In the genomic region with DNA sequence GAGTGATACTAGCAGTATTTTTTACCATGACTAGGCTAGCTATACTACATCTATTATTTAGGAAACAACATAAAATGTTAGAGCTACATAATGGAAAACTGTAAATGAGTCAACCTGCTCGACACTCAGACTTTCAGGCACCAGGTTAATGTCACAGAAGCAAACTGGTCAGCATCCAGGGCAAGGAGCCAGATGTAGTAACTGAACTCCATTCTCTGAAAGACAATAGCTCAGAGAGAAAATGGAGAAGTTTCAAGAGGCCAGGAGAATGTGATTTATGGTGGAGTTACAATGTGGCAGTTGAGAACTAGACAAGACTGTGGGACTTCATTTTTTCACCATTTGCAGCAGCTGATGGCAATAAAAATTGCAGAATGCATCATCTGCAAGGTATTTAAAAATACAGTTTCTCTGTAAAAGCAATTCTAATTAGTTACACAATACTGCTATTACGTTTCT, we compare ENCODE assay signal across 11 cellular contexts.
A peak's percentile ranks its signal among the peaks of the same experiment; 100 is the strongest.
DNase-seq lines count a peak whose midpoint lies in the region; ATAC-seq and TF ChIP-seq lines count a peak whose summit lies in the region.
"Had no signal": no experiment of that assay in that cellular context is flagged by ENCODE, and none has a peak within 500 bp of the region (broad histone marks: within the 10 kb centered on the region; RNA-seq: fewer than 3 reads in every experiment).

No MANE protein-coding gene starts in this region.

- H3K27me3 Mint-ChIP-seq in GM23338 (ENCODE audit: insufficient read depth, low read depth, poor library complexity) (no peaks in the 10 kb centered on the region), WTC11 (ENCODE audit: low read depth) (peaks cover 20% of the 10 kb centered on the region), nephron (ENCODE audit: low read depth) (no peaks in the 10 kb centered on the region)
- H3K27me3 Mint-ChIP-seq in activated CD4-positive, alpha-beta T cell treated with anti-CD3 and anti-CD28 coated beads, Interleukin-2, amount 10 ng/mL, durations not matched to agents 24 days and 14 days = no peaks in the 10 kb centered on the region
- no peaks in the 10 kb centered on the region for H3K27me3 Mint-ChIP-seq in CD8-positive, alpha-beta T cell (ENCODE audit: low read depth)
- H3K27me3 Mint-ChIP-seq: T-helper 17 cell had no signal

- peaks cover 31% of the 10 kb centered on the region for H3K36me3 Mint-ChIP-seq in GM23338 (ENCODE audit: low read depth)
- H3K36me3 Mint-ChIP-seq in WTC11 = peaks cover 32% of the 10 kb centered on the region
- H3K36me3 Mint-ChIP-seq in nephron (ENCODE audit: low read depth) = peaks cover 11% of the 10 kb centered on the region
- peaks cover 1% of the 10 kb centered on the region for H3K36me3 Mint-ChIP-seq in activated CD4-positive, alpha-beta T cell treated with anti-CD3 and anti-CD28 coated beads, Interleukin-2, amount 10 ng/mL, durations not matched to agents 24 days and 14 days (ENCODE audit: low read depth)
- no peaks in the 10 kb centered on the region for H3K36me3 Mint-ChIP-seq in CD8-positive, alpha-beta T cell

- peak; percentile 9 for DNase-seq in GM23338 (ENCODE audit: low spot score)
- DNase-seq in NCI-H1417 treated with DMSO at 0.1 percent for 48 hours (lab: John Stamatoyannopoulos, UW) = peak; percentile 23
- no peak for DNase-seq in WTC11 (ENCODE audit: low spot score)
- no peak for DNase-seq in NCI-H82 treated with DMSO at 0.1 percent for 48 hours (lab: John Stamatoyannopoulos, UW; ENCODE audit: unreplicated experiment)
- no peak for DNase-seq in activated CD4-positive, alpha-beta T cell treated with anti-CD3 and anti-CD28 coated beads, Interleukin-2, amount 10 ng/mL, durations not matched to agents 24 days and 14 days
- no peak for DNase-seq in CD8-positive, alpha-beta T cell
- DNase-seq in KG1 (lab: John Stamatoyannopoulos, UW) = no peak
- DNase-seq: T-helper 17 cell had no signal

- H4K20me1 ChIP-seq in GM23338 (replicated peaks; ENCODE audit: insufficient read depth) = no peaks in the 10 kb centered on the region

- intact Hi-C loops in activated CD4-positive, alpha-beta T cell treated with anti-CD3 and anti-CD28 coated beads, Interleukin-2, amount 10 ng/mL, durations not matched to agents 24 days and 14 days (cut with micrococcal nuclease) = no loop called here
- intact Hi-C loops in CD8-positive, alpha-beta T cell (cut with DNase I, micrococcal nuclease) = no loop called here

- H3K4me3 Mint-ChIP-seq in GM23338 = no peak overlapping the region
- no peak overlapping the region for H3K4me3 Mint-ChIP-seq in WTC11
- no peak overlapping the region for H3K4me3 Mint-ChIP-seq in nephron
- no peak overlapping the region for H3K4me3 Mint-ChIP-seq in activated CD4-positive, alpha-beta T cell treated with anti-CD3 and anti-CD28 coated beads, Interleukin-2, amount 10 ng/mL, durations not matched to agents 24 days and 14 days
- H3K4me3 Mint-ChIP-seq in CD8-positive, alpha-beta T cell = no peak overlapping the region
- H3K4me3 Mint-ChIP-seq: T-helper 17 cell had no signal

- H3K9me3 Mint-ChIP-seq in GM23338 (peaks cover 32% of the 10 kb centered on the region), WTC11 (peaks cover 31% of the 10 kb centered on the region), nephron (peaks cover 27% of the 10 kb centered on the region)
- peaks cover 11% of the 10 kb centered on the region for H3K9me3 Mint-ChIP-seq in activated CD4-positive, alpha-beta T cell treated with anti-CD3 and anti-CD28 coated beads, Interleukin-2, amount 10 ng/mL, durations not matched to agents 24 days and 14 days
- H3K9me3 Mint-ChIP-seq in CD8-positive, alpha-beta T cell = peaks cover 11% of the 10 kb centered on the region

- no peaks in the 10 kb centered on the region for H3K79me2 ChIP-seq in GM23338 (replicated peaks; ENCODE audit: insufficient read depth)

- H3K27ac ChIP-seq in GM23338 (ENCODE audit: low read depth) = no peak overlapping the region
- H3K27ac ChIP-seq in CD8-positive, alpha-beta T cell (ENCODE audit: low read depth, low read length) = no peak overlapping the region

- H3K4me1 Mint-ChIP-seq in GM23338 (no peaks in the 10 kb centered on the region; the same call in 2 of the 3 replicates), WTC11 (peaks cover 5% of the 10 kb centered on the region; the same call in 1 of the 2 replicates), nephron (peaks cover 6% of the 10 kb centered on the region)
- H3K4me1 Mint-ChIP-seq in activated CD4-positive, alpha-beta T cell treated with anti-CD3 and anti-CD28 coated beads, Interleukin-2, amount 10 ng/mL, durations not matched to agents 24 days and 14 days = no peaks in the 10 kb centered on the region
- H3K4me1 Mint-ChIP-seq in CD8-positive, alpha-beta T cell (ENCODE audit: low read depth) = no peaks in the 10 kb centered on the region
- H3K4me1 Mint-ChIP-seq: T-helper 17 cell had no signal

- no peaks in the 10 kb centered on the region for H3K9me2 ChIP-seq in GM23338 (ENCODE audit: insufficient read depth)

- TF ChIP-seq CTCF in GM23338 (conservative IDR thresholded peaks at IDR 0.05; ENCODE audit: low read depth in 2 of 2) (no peak), WTC11 (IDR thresholded peaks at IDR 0.05) (no peak), nephron (IDR thresholded peaks at IDR 0.05; ENCODE audit: unreplicated experiment in 3 of 3) (no peak)
- no peak for TF ChIP-seq CTCF in CD8-positive, alpha-beta T cell (IDR thresholded peaks at IDR 0.05)

- CTCF ChIA-PET in WTC11 (lab: Charles Lee) = no interaction called here
- CTCF ChIA-PET in CD8-positive, alpha-beta T cell (lab: Charles Lee) = no interaction called here

- H3K9me3 ChIP-seq in CD8-positive, alpha-beta T cell (ENCODE audit: low read length) = no peaks in the 10 kb centered on the region

- H2AFZ ChIP-seq in GM23338 = no peak overlapping the region

- no peak overlapping the region for H3K4me2 ChIP-seq in GM23338

- H3K27ac Mint-ChIP-seq in GM23338 = no peak overlapping the region
- no peak overlapping the region for H3K27ac Mint-ChIP-seq in WTC11
- H3K27ac Mint-ChIP-seq in nephron = peak overlapping the region; percentile 65 to 82 (median 81)
- no peak overlapping the region for H3K27ac Mint-ChIP-seq in activated CD4-positive, alpha-beta T cell treated with anti-CD3 and anti-CD28 coated beads, Interleukin-2, amount 10 ng/mL, durations not matched to agents 24 days and 14 days
- H3K27ac Mint-ChIP-seq in CD8-positive, alpha-beta T cell = no peak overlapping the region
- H3K27ac Mint-ChIP-seq: activated T-helper 2 cell treated with anti-CD3 and anti-CD28 coated beads, Interferon-gamma antibody, Interleukin-2, Interleukin-4, amounts not matched to agents 10 μg/mL and 5 μg/mL and 100 μg/mL, durations not matched to agents 14 hours and 24 hours and 36 hours; T-helper 17 cell had no signal

- no peaks in the 10 kb centered on the region for H3K4me1 ChIP-seq in GM23338 (ENCODE audit: insufficient read depth)
- H3K4me1 ChIP-seq in CD8-positive, alpha-beta T cell (ENCODE audit: insufficient read depth, low read length) = no peaks in the 10 kb centered on the region

- H3K4me3 ChIP-seq in GM23338 = no peak overlapping the region
- no peak overlapping the region for H3K4me3 ChIP-seq in CD8-positive, alpha-beta T cell (ENCODE audit: low read depth, low read length)
- H3K4me3 ChIP-seq: K562 had no signal

- no peaks in the 10 kb centered on the region for H3F3A ChIP-seq in GM23338 (replicated peaks; ENCODE audit: low read depth)

- ATAC-seq in GM23338 (no peak), WTC11 (peak; percentile 47)
- ATAC-seq in CD8-positive, alpha-beta T cell = no peak
- ATAC-seq: K562, T-helper 17 cell had no signal

- H3K27me3 ChIP-seq in GM23338 (ENCODE audit: insufficient read depth) = no peaks in the 10 kb centered on the region
- no peaks in the 10 kb centered on the region for H3K27me3 ChIP-seq in CD8-positive, alpha-beta T cell (ENCODE audit: insufficient read depth, low read length)

- POLR2A ChIA-PET in WTC11 (lab: Charles Lee) = no interaction called here
- POLR2A ChIA-PET in CD8-positive, alpha-beta T cell (lab: Charles Lee) = no interaction called here

- H3K36me3 ChIP-seq in GM23338 (ENCODE audit: insufficient read depth) = 0 out of 2 replicates have a peak, but pooled peaks cover 6% of the 10 kb centered on the region
- H3K36me3 ChIP-seq in CD8-positive, alpha-beta T cell (ENCODE audit: insufficient read depth, low read length) = no peaks in the 10 kb centered on the region

TF ChIP-seq in GM23338, 12 proteins besides CTCF, POLR2A, EP300 and RAD21 (continues in another document):
- TF ChIP-seq ETS1 (IDR thresholded peaks at IDR 0.05) = no peak

TF ChIP-seq in WTC11, 78 proteins besides CTCF, POLR2A, EP300 and RAD21 (continues in another document):
- TF ChIP-seq, protein P1, sequence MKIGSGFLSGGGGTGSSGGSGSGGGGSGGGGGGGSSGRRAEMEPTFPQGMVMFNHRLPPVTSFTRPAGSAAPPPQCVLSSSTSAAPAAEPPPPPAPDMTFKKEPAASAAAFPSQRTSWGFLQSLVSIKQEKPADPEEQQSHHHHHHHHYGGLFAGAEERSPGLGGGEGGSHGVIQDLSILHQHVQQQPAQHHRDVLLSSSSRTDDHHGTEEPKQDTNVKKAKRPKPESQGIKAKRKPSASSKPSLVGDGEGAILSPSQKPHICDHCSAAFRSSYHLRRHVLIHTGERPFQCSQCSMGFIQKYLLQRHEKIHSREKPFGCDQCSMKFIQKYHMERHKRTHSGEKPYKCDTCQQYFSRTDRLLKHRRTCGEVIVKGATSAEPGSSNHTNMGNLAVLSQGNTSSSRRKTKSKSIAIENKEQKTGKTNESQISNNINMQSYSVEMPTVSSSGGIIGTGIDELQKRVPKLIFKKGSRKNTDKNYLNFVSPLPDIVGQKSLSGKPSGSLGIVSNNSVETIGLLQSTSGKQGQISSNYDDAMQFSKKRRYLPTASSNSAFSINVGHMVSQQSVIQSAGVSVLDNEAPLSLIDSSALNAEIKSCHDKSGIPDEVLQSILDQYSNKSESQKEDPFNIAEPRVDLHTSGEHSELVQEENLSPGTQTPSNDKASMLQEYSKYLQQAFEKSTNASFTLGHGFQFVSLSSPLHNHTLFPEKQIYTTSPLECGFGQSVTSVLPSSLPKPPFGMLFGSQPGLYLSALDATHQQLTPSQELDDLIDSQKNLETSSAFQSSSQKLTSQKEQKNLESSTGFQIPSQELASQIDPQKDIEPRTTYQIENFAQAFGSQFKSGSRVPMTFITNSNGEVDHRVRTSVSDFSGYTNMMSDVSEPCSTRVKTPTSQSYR (CRISPR knock-in tag; IDR thresholded peaks at IDR 0.05) = no peak
- TF ChIP-seq, protein P2, sequence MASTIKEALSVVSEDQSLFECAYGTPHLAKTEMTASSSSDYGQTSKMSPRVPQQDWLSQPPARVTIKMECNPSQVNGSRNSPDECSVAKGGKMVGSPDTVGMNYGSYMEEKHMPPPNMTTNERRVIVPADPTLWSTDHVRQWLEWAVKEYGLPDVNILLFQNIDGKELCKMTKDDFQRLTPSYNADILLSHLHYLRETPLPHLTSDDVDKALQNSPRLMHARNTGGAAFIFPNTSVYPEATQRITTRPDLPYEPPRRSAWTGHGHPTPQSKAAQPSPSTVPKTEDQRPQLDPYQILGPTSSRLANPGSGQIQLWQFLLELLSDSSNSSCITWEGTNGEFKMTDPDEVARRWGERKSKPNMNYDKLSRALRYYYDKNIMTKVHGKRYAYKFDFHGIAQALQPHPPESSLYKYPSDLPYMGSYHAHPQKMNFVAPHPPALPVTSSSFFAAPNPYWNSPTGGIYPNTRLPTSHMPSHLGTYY (CRISPR knock-in tag; IDR thresholded peaks at IDR 0.05) = no peak
- no peak for TF ChIP-seq KAT7 (CRISPR knock-in tag; IDR thresholded peaks at IDR 0.05; ENCODE audit: borderline replicate concordance)
- TF ChIP-seq GTF2I (CRISPR knock-in tag; conservative IDR thresholded peaks at IDR 0.05) = no peak

Comparison
In these comparisons a context has a peak if more than half of its experiments do, and no peak if none do; other contexts are left out.
1. DNase-seq: peak in GM23338 (single experiment) and NCI-H1417 treated with DMSO at 0.1 percent for 48 hours (single experiment); none in WTC11 (single experiment), NCI-H82 treated with DMSO at 0.1 percent for 48 hours (single experiment), activated CD4-positive, alpha-beta T cell treated with anti-CD3 and anti-CD28 coated beads, Interleukin-2, amount 10 ng/mL, durations not matched to agents 24 days and 14 days (single experiment), CD8-positive, alpha-beta T cell (0 of 7) and KG1 (single experiment).
2. H3K27ac Mint-ChIP-seq: peak in nephron (3 of 3); none in GM23338 (single experiment), WTC11 (single experiment), activated CD4-positive, alpha-beta T cell treated with anti-CD3 and anti-CD28 coated beads, Interleukin-2, amount 10 ng/mL, durations not matched to agents 24 days and 14 days (single experiment) and CD8-positive, alpha-beta T cell (single experiment).